In the genomic region with DNA sequence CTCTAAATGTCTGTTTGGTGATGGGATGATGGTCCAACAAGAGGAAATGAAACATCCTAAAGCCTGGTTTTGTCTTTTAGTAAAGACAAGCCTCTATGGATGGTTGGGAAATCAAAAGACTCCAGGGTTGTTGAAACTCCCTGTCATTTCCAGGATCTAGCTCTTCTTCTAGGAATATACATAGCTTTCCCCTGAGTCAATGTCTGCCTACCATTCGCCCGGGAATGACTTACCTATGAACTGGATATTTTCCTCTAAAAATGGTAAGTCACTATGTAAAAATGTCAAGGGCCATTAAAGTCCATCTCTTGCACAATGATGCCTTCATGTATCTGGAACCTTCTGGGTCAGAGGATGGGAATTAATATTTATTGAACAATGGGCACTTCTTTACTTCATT, we compare ENCODE assay signal across 1 cellular context.
A peak's percentile ranks its signal among the peaks of the same experiment; 100 is the strongest.
TF ChIP-seq lines count a peak whose summit lies in the region.

No MANE protein-coding gene starts in this region.

TF ChIP-seq in HepG2, 621 proteins besides CTCF, POLR2A, EP300 and RAD21:
- TF ChIP-seq RARA (CRISPR knock-in tag; IDR thresholded peaks at IDR 0.05) (peak; percentile 83), HMG20A (CRISPR knock-in tag; IDR thresholded peaks at IDR 0.05; ENCODE audit: borderline replicate concordance) (peak; percentile 35; the same call in 1 of the 2 replicates), ZNF101 (CRISPR knock-in tag; IDR thresholded peaks at IDR 0.05; ENCODE audit: borderline replicate concordance, low read depth) (no peak), CEBPB (IDR thresholded peaks at IDR 0.05; ENCODE audit: borderline replicate concordance, low read depth, low read length) (peak; percentile 45; the same call in 1 of the 2 replicates), MAFG (CRISPR knock-in tag; IDR thresholded peaks at IDR 0.05) (no peak), SAP130 (CRISPR knock-in tag; IDR thresholded peaks at IDR 0.05; ENCODE audit: low read depth) (0 out of 2 replicates have a peak, but pooled peaks have one; percentile 17), TEAD3 (CRISPR knock-in tag; optimal IDR thresholded peaks at IDR 0.05; ENCODE audit: borderline replicate concordance) (peak; percentile 51), FOSL1 (CRISPR knock-in tag; IDR thresholded peaks at IDR 0.05; ENCODE audit: borderline replicate concordance) (peak; percentile 36; the same call in 1 of the 2 replicates), FOXA3 (CRISPR knock-in tag; IDR thresholded peaks at IDR 0.05) (0 out of 2 replicates have a peak, but pooled peaks have one; percentile 25), RXRB (CRISPR knock-in tag; IDR thresholded peaks at IDR 0.05; ENCODE audit: borderline replicate concordance) (peak; percentile 46; the same call in 1 of the 2 replicates), HES4 (CRISPR knock-in tag; IDR thresholded peaks at IDR 0.05; ENCODE audit: borderline replicate concordance) (no peak), ATAD3A (CRISPR knock-in tag; IDR thresholded peaks at IDR 0.05) (no peak), FOSL2 (CRISPR knock-in tag; IDR thresholded peaks at IDR 0.05) (peak; percentile 78), SKI (IDR thresholded peaks at IDR 0.05; ENCODE audit: partially characterized antibody) (peak; percentile 85), BCL6 (CRISPR knock-in tag; IDR thresholded peaks at IDR 0.05) (peak; percentile 98), SOX5 (CRISPR knock-in tag; IDR thresholded peaks at IDR 0.05; ENCODE audit: borderline replicate concordance) (0 out of 2 replicates have a peak, but pooled peaks have one; percentile 19)
- TF ChIP-seq, protein P1, sequence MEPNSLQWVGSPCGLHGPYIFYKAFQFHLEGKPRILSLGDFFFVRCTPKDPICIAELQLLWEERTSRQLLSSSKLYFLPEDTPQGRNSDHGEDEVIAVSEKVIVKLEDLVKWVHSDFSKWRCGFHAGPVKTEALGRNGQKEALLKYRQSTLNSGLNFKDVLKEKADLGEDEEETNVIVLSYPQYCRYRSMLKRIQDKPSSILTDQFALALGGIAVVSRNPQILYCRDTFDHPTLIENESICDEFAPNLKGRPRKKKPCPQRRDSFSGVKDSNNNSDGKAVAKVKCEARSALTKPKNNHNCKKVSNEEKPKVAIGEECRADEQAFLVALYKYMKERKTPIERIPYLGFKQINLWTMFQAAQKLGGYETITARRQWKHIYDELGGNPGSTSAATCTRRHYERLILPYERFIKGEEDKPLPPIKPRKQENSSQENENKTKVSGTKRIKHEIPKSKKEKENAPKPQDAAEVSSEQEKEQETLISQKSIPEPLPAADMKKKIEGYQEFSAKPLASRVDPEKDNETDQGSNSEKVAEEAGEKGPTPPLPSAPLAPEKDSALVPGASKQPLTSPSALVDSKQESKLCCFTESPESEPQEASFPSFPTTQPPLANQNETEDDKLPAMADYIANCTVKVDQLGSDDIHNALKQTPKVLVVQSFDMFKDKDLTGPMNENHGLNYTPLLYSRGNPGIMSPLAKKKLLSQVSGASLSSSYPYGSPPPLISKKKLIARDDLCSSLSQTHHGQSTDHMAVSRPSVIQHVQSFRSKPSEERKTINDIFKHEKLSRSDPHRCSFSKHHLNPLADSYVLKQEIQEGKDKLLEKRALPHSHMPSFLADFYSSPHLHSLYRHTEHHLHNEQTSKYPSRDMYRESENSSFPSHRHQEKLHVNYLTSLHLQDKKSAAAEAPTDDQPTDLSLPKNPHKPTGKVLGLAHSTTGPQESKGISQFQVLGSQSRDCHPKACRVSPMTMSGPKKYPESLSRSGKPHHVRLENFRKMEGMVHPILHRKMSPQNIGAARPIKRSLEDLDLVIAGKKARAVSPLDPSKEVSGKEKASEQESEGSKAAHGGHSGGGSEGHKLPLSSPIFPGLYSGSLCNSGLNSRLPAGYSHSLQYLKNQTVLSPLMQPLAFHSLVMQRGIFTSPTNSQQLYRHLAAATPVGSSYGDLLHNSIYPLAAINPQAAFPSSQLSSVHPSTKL (CRISPR knock-in tag; IDR thresholded peaks at IDR 0.05): peak; percentile 48
